24 cellular contexts compared by ENCODE assay signal in the genomic region with DNA sequence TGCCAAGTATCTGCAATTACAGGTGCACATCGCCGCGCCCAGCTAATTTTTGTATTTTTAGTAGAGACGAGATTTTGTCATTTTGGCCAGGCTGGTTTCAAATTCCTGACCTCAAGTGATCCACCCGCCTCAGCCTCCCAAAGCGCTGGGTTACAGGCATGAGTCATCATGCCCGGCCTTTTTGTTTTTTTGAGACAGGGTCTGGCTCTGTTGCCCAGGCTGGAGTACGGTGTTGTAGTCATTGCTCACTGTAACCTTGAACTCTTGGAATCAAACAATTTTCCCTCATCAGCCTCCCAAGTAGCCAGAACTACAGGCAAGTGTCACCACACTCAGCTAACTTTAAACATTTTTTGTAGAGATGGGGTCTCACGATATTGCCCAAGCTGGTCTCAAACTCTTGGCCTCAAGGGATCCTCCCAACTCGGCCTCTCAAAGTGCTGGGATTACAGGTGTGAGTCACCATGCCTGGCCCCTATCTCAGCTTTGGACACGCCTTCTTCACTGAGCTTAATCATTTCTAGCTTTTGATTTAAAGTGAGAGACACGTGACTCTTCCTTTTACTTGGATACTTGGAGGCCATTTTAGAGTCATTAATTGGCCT. TPM values are rescaled to one million over a fixed set of nuclear protein-coding genes. Genes with fewer than 3 reads are reported as not detected.
A peak's percentile ranks its signal among the peaks of the same experiment; 100 is the strongest.
DNase-seq lines count a peak whose midpoint lies in the region; ATAC-seq, FAIRE-seq and TF ChIP-seq lines count a peak whose summit lies in the region.
"Had no signal": no experiment of that assay in that cellular context is flagged by ENCODE, and none has a peak within 500 bp of the region (broad histone marks: within the 10 kb centered on the region; RNA-seq: fewer than 3 reads in every experiment).

No MANE protein-coding gene starts in this region.

- H3K9me3 Mint-ChIP-seq in MCF 10A (ENCODE audit: unreplicated experiment) (no peaks in the 10 kb centered on the region), astrocyte (ENCODE audit: unreplicated experiment) (no peaks in the 10 kb centered on the region)
- H3K9me3 Mint-ChIP-seq: activated naive CD4-positive, alpha-beta T cell treated with anti-CD3 and anti-CD28 coated beads, Interleukin-2, amount 50 U/mL, for 24 hours had no signal

- peaks cover 7% of the 10 kb centered on the region for H3K4me1 Mint-ChIP-seq in MCF 10A (ENCODE audit: insufficient read depth, unreplicated experiment)
- H3K4me1 Mint-ChIP-seq in astrocyte (ENCODE audit: low read depth, unreplicated experiment), result no peaks in the 10 kb centered on the region
- H3K4me1 Mint-ChIP-seq: activated naive CD4-positive, alpha-beta T cell treated with anti-CD3 and anti-CD28 coated beads, Interleukin-2, amount 50 U/mL, for 24 hours; memory B cell had no signal

- WGBS in transverse colon (ENCODE audit: low coverage in 1 of 2), 2 donors, result 64 to 86% methylated on average over 3 to 12 of the region's 12 CpGs

- H2AFZ ChIP-seq in astrocyte (ENCODE audit: low read depth, low read length), result no peak overlapping the region

- H3K79me2 ChIP-seq in astrocyte (ENCODE audit: insufficient read depth, low read length), result no peaks in the 10 kb centered on the region

- no peaks in the 10 kb centered on the region for H3K27me3 ChIP-seq in breast epithelium
- H3K27me3 ChIP-seq in astrocyte (ENCODE audit: insufficient read depth, low read length), result no peaks in the 10 kb centered on the region
- H3K27me3 ChIP-seq in transverse colon, result no peaks in the 10 kb centered on the region
- H3K27me3 ChIP-seq in H7 (ENCODE audit: control insufficient read depth, insufficient read depth, low read length), result no peaks in the 10 kb centered on the region
- no peaks in the 10 kb centered on the region for H3K27me3 ChIP-seq in uterus
- peaks cover 0 to 8% of the 10 kb centered on the region in 2 donors for H3K27me3 ChIP-seq in left lung
- H3K27me3 ChIP-seq: gastrocnemius medialis had no signal

- TF ChIP-seq POLR2A in breast epithelium (IDR thresholded peaks at IDR 0.05), result no peak
- no peak for TF ChIP-seq POLR2A in transverse colon (IDR thresholded peaks at IDR 0.05)
- no peak for TF ChIP-seq POLR2A in uterus (IDR thresholded peaks at IDR 0.05)

- no peak for ATAC-seq in left lung
- ATAC-seq: gastrocnemius medialis, Panc1 had no signal

- TF ChIP-seq CTCF in MCF 10A (IDR thresholded peaks at IDR 0.05; ENCODE audit: unreplicated experiment) (no peak), breast epithelium (IDR thresholded peaks at IDR 0.05) (no peak), astrocyte (IDR thresholded peaks at IDR 0.05; ENCODE audit: insufficient read depth, low read depth, low read length) (no peak), transverse colon (IDR thresholded peaks at IDR 0.05) (no peak), uterus (IDR thresholded peaks at IDR 0.05) (no peak), left lung (IDR thresholded peaks at IDR 0.05) (no peak)

- DNase-seq in MCF 10A (ENCODE audit: unreplicated experiment) (peak; percentile 47), breast epithelium (ENCODE audit: low spot score in 2 of 2) (no peak), MV-4-11 (lab: John Stamatoyannopoulos, UW) (peak; percentile 37), astrocyte (ENCODE audit: low read depth) (no peak), transverse colon (peak; percentile 28), H7 (no peak), uterus (no peak), left lung (no peak)
- DNase-seq: aorta; C1 segment of cervical spinal cord; effector CD4-positive, alpha-beta T cell; gastrocnemius medialis; NCI-H1436; occipital lobe; stimulated activated CD4-positive, alpha-beta T cell treated with anti-CD3 and anti-CD28 coated beads, Interleukin-15, amount 100 ng/mL, for 24 hours; substantia nigra; T-helper 9 cell had no signal

- no peak overlapping the region for H3K27ac ChIP-seq in breast epithelium
- no peak overlapping the region for H3K27ac ChIP-seq in astrocyte (ENCODE audit: low read depth, low read length)
- no peak overlapping the region for H3K27ac ChIP-seq in transverse colon
- H3K27ac ChIP-seq in uterus, result no peak overlapping the region
- no peak overlapping the region for H3K27ac ChIP-seq in left lung
- H3K27ac ChIP-seq: gastrocnemius medialis had no signal

- no peak overlapping the region for H3K9ac ChIP-seq in astrocyte (ENCODE audit: low read length)

- H3K9me3 ChIP-seq in breast epithelium (peaks cover 5 to 10% of the 10 kb centered on the region in 2 donors), astrocyte (ENCODE audit: insufficient read depth, low read depth, low read length) (peaks cover 7% of the 10 kb centered on the region), transverse colon (no peaks in the 10 kb centered on the region), uterus (peaks cover 0 to 2% of the 10 kb centered on the region in 2 donors), left lung (peaks cover 0 to 12% of the 10 kb centered on the region in 2 donors)
- H3K9me3 ChIP-seq: gastrocnemius medialis had no signal

- TF ChIP-seq EP300 in transverse colon (IDR thresholded peaks at IDR 0.05; ENCODE audit: low read depth), result no peak

- in situ Hi-C loops in transverse colon (cut with MboI; ENCODE audit: low pct_ligation_motif_present in 1 of 4, low pct_unique_long_range_greater_than_20kb in 1 of 4, low sequenced_read_pairs in 3 of 4), result no loop called here

- no peaks in the 10 kb centered on the region for H4K20me1 ChIP-seq in astrocyte (ENCODE audit: insufficient read depth, low read length)

- H3K4me3 ChIP-seq in breast epithelium, result no peak overlapping the region
- H3K4me3 ChIP-seq in astrocyte (ENCODE audit: insufficient read depth, low read depth, low read length), result no peak overlapping the region
- H3K4me3 ChIP-seq in transverse colon, result no peak overlapping the region
- no peak overlapping the region for H3K4me3 ChIP-seq in H7 (ENCODE audit: insufficient read depth, low read depth, low read length)
- H3K4me3 ChIP-seq in uterus, result no peak overlapping the region
- no peak overlapping the region for H3K4me3 ChIP-seq in left lung
- H3K4me3 ChIP-seq: gastrocnemius medialis had no signal

- H3K27me3 Mint-ChIP-seq in MCF 10A (ENCODE audit: insufficient read depth, unreplicated experiment) (no peaks in the 10 kb centered on the region), astrocyte (ENCODE audit: low read depth, unreplicated experiment) (peaks cover 10% of the 10 kb centered on the region)

- H3K36me3 Mint-ChIP-seq in MCF 10A (ENCODE audit: insufficient read depth, unreplicated experiment) (no peaks in the 10 kb centered on the region), astrocyte (ENCODE audit: low read depth, unreplicated experiment) (no peaks in the 10 kb centered on the region)
- H3K36me3 Mint-ChIP-seq: memory B cell had no signal

- H3K4me3 Mint-ChIP-seq in MCF 10A (ENCODE audit: unreplicated experiment), result no peak overlapping the region
- peak overlapping the region; percentile 42 for H3K4me3 Mint-ChIP-seq in astrocyte (ENCODE audit: unreplicated experiment)
- H3K4me3 Mint-ChIP-seq: activated naive CD4-positive, alpha-beta T cell treated with anti-CD3 and anti-CD28 coated beads, Interleukin-2, amount 50 U/mL, for 24 hours; memory B cell had no signal

- POLR2A ChIA-PET in MCF 10A (lab: Yijun Ruan, JAX), result interaction anchor here (0.6 to 1.0 kb wide), 4 partner anchors 10 to 41 kb away, joined by 3 to 5 read pairs (median 4); no protein-coding TSS in a partner anchor

- CTCF ChIA-PET in MCF 10A (lab: Yijun Ruan, JAX), result interaction anchor here (0.8 to 1.0 kb wide), 3 partner anchors 17 to 262 kb away, joined by 3 to 4 read pairs (median 3); no protein-coding TSS in a partner anchor

- no peak for FAIRE-seq in astrocyte (lab: Jason Lieb, UNC)
- FAIRE-seq: H54, urothelium cell line had no signal

- no peak overlapping the region for H3K4me2 ChIP-seq in astrocyte (ENCODE audit: low read length)

- H3K4me1 ChIP-seq in breast epithelium (no peaks in the 10 kb centered on the region), astrocyte (ENCODE audit: insufficient read depth, low read length) (no peaks in the 10 kb centered on the region), transverse colon (peaks cover 0 to 12% (median 6%) of the 10 kb centered on the region in 4 donors), uterus (no peaks in the 10 kb centered on the region), left lung (no peaks in the 10 kb centered on the region)
- H3K4me1 ChIP-seq: gastrocnemius medialis had no signal

- no TSS peak for BruUV-seq in MCF 10A (replicated peaks; lab: Mats Ljungman, UMichigan)

- intact Hi-C loops in MCF 10A (cut with micrococcal nuclease), result no loop called here
- intact Hi-C loops in breast epithelium (cut with DNase I; ENCODE audit: low total_unique reads), result loop anchor here (10.0 kb wide), 1 partner anchor 397 kb away; no protein-coding TSS in a partner anchor
- intact Hi-C loops in transverse colon (cut with DNase I; ENCODE audit: low total_unique reads), result no loop called here
- intact Hi-C loops in uterus (cut with DNase I; ENCODE audit: low total_unique reads), result no loop called here
- intact Hi-C loops in left lung (cut with DNase I), result no loop called here

- H3K36me3 ChIP-seq in breast epithelium (no peaks in the 10 kb centered on the region), astrocyte (ENCODE audit: insufficient read depth, low read length) (no peaks in the 10 kb centered on the region), transverse colon (no peaks in the 10 kb centered on the region), H7 (replicated peaks; ENCODE audit: control insufficient read depth, insufficient read depth, low read length) (no peaks in the 10 kb centered on the region), uterus (no peaks in the 10 kb centered on the region), left lung (no peaks in the 10 kb centered on the region)
- H3K36me3 ChIP-seq: gastrocnemius medialis had no signal

- H3K27ac Mint-ChIP-seq in MCF 10A (ENCODE audit: low read depth, unreplicated experiment) (no peak overlapping the region), astrocyte (ENCODE audit: unreplicated experiment) (no peak overlapping the region)
- H3K27ac Mint-ChIP-seq: activated naive CD4-positive, alpha-beta T cell treated with anti-CD3 and anti-CD28 coated beads, Interleukin-2, amount 50 U/mL, for 24 hours; memory B cell had no signal

RNA-seq across cellular contexts. Expression of a gene that starts 4.0 kb away (rescaled TPM):
- total RNA-seq in MCF 10A (2022), result not detected in 2 replicates
- not detected for total RNA-seq in breast epithelium
- not detected in 2 replicates for total RNA-seq in astrocyte
- not detected for total RNA-seq in transverse colon
- total RNA-seq in H7 (2014; rRNA removed; shearing (Covaris generic)), result not detected in 2 replicates
- total RNA-seq in uterus, result not detected
- not detected for total RNA-seq in left lung
- total RNA-seq: aorta, cerebellum, gastrocnemius medialis, kidney epithelial cell, occipital lobe had no signal

RNA-seq across cellular contexts. Expression of a gene that starts 41.9 kb away (rescaled TPM):
- total RNA-seq in MCF 10A (2022), result 14.0 and 32.2 TPM in 2 replicates
- 10 to 100 TPM; 13.3 to 61.0 (median 21.3) TPM for total RNA-seq in breast epithelium
- total RNA-seq in astrocyte, result 112 and 116 TPM in 2 replicates
- 10 to 100 TPM; 12.1 to 76.2 (median 54.7) TPM for total RNA-seq in transverse colon
- total RNA-seq in H7 (2014; rRNA removed; shearing (Covaris generic)), result 16.9 and 31.0 TPM in 2 replicates
- total RNA-seq in uterus, result 10 to 100 TPM; 15.6 to 69.9 (median 26.7) TPM
- 100 to 1,000 TPM in 1 of 2 donors, 10 to 100 TPM in 1; 76.5 to 119 TPM for total RNA-seq in left lung

RNA-seq across cellular contexts. Expression of a gene that starts 42.9 kb away (rescaled TPM):
- 76.0 and 76.4 TPM in 2 replicates for total RNA-seq in MCF 10A (2022)
- 10 to 100 TPM; 10.6 to 29.9 (median 20.6) TPM for total RNA-seq in breast epithelium
- 35.0 and 37.0 TPM in 2 replicates for total RNA-seq in astrocyte
- total RNA-seq in transverse colon, result 10 to 100 TPM in 3 of 4 donors, 1 to 10 TPM in 1; 4.1 to 68.7 (median 13.8) TPM
- 23.4 and 33.6 TPM in 2 replicates for total RNA-seq in H7 (2014; rRNA removed; shearing (Covaris generic))
- 10 to 100 TPM; 14.9 to 44.9 (median 27.2) TPM for total RNA-seq in uterus
- 10 to 100 TPM; 40.9 to 49.6 TPM for total RNA-seq in left lung

Comparison
In these comparisons a context has a peak if more than half of its experiments do, and no peak if none do; other contexts are left out.
1. DNase-seq: peak in MCF 10A (single experiment), MV-4-11 (single experiment) and transverse colon (single experiment); none in breast epithelium (0 of 2), astrocyte (single experiment), H7 (single experiment), uterus (0 of 2) and left lung (0 of 2).